In genomic region chr6:107113460-107114212, GRCh38 we compare ENCODE assay signal across 8 cellular contexts. TPM values are rescaled to one million over a fixed set of nuclear protein-coding genes. Genes with fewer than 3 reads are reported as not detected.
A peak's percentile ranks its signal among the peaks of the same experiment; 100 is the strongest.
DNase-seq lines count a peak whose midpoint lies in the region; ATAC-seq and TF ChIP-seq lines count a peak whose summit lies in the region.

No MANE protein-coding gene starts in this region.

- no peak for DNase-seq in activated T-cell treated with anti-CD3 and anti-CD28 coated beads, Interleukin-2, amount 50 U/mL, for 24 hours
- no peak for DNase-seq in activated T-cell treated with anti-CD3 and anti-CD28 coated beads, Interleukin-2, amount 50 U/mL, for 48 hours
- DNase-seq in WERI-Rb-1 (no peak), left cardiac atrium (peak; percentile 28), gastrocnemius medialis (no peak), NCI-H146 (lab: John Stamatoyannopoulos, UW) (no peak), GM03348 (ENCODE audit: low spot score) (no peak)

- no peak for TF ChIP-seq POLR2A in gastrocnemius medialis (IDR thresholded peaks at IDR 0.05)

- ATAC-seq in left cardiac atrium, result no peak
- no peak for ATAC-seq in gastrocnemius medialis
- no peak for ATAC-seq in HG03571 (IDR thresholded peaks at IDR 0.05; ENCODE audit: unreplicated experiment)

- no peaks in the 10 kb centered on the region for H3K9me3 Mint-ChIP-seq in activated T-cell treated with anti-CD3 and anti-CD28 coated beads, Interleukin-2, amount 50 U/mL, for 24 hours

- no peak for TF ChIP-seq CTCF in WERI-Rb-1 (IDR thresholded peaks at IDR 0.05; ENCODE audit: low read depth, low read length)
- no peak for TF ChIP-seq CTCF in gastrocnemius medialis (IDR thresholded peaks at IDR 0.05 in 4 of 5, conservative IDR thresholded peaks at IDR 0.05 in 1 of 5)

- peaks cover 12% of the 10 kb centered on the region for H3K27me3 Mint-ChIP-seq in activated T-cell treated with anti-CD3 and anti-CD28 coated beads, Interleukin-2, amount 50 U/mL, for 24 hours

- peaks cover 20% of the 10 kb centered on the region for H3K4me1 Mint-ChIP-seq in activated T-cell treated with anti-CD3 and anti-CD28 coated beads, Interleukin-2, amount 50 U/mL, for 24 hours (ENCODE audit: low read depth)

- peak overlapping the region; percentile 76 for H3K27ac Mint-ChIP-seq in activated T-cell treated with anti-CD3 and anti-CD28 coated beads, Interleukin-2, amount 50 U/mL, for 24 hours

- no peaks in the 10 kb centered on the region for H3K27me3 ChIP-seq in WERI-Rb-1 (ENCODE audit: insufficient read depth, low read depth, severe bottlenecking)
- no peaks in the 10 kb centered on the region for H3K27me3 ChIP-seq in gastrocnemius medialis

- H3K9me3 ChIP-seq in WERI-Rb-1 (ENCODE audit: severe bottlenecking) (no peaks in the 10 kb centered on the region), gastrocnemius medialis (no peaks in the 10 kb centered on the region)

- no peaks in the 10 kb centered on the region; the same call in 1 of the 2 replicates for H3K36me3 ChIP-seq in WERI-Rb-1
- H3K36me3 ChIP-seq in gastrocnemius medialis, result no peaks in the 10 kb centered on the region

- in situ Hi-C loops in gastrocnemius medialis (cut with MboI; ENCODE audit: low sequenced_read_pairs in 4 of 4), result loop anchor here in 1 of 4 donors (10.0 kb wide), 1 partner anchor 89 kb away; the partner anchor contains the start of gene MTRES1

- H3K27ac ChIP-seq in WERI-Rb-1, result peak overlapping the region; percentile 94
- H3K27ac ChIP-seq in gastrocnemius medialis, result peak overlapping the region; percentile 70 to 80 (median 80)

- H3K4me1 ChIP-seq in gastrocnemius medialis, result peaks cover 5 to 14% of the 10 kb centered on the region in 2 donors

- H3K4me3 Mint-ChIP-seq in activated T-cell treated with anti-CD3 and anti-CD28 coated beads, Interleukin-2, amount 50 U/mL, for 24 hours, result peak overlapping the region; percentile 77

- H3K4me3 ChIP-seq in WERI-Rb-1 (ENCODE audit: low read depth, low read length), result peak overlapping the region; percentile 52
- H3K4me3 ChIP-seq in gastrocnemius medialis, result peak overlapping the region; percentile 59 to 88 (median 70)

- peaks cover 2% of the 10 kb centered on the region for H3K36me3 Mint-ChIP-seq in activated T-cell treated with anti-CD3 and anti-CD28 coated beads, Interleukin-2, amount 50 U/mL, for 24 hours (ENCODE audit: low read depth)

- intact Hi-C loops in left cardiac atrium (cut with DNase I), result loop anchor here (5.0 kb wide), 1 partner anchor 86 kb away; the partner anchor contains the start of gene MTRES1 (in 2 of the 2)
- intact Hi-C loops in gastrocnemius medialis (cut with DNase I; ENCODE audit: low total_unique reads), result loop anchor here (1.0 to 10.0 kb wide), 2 partner anchors 85 to 341 kb away; partner anchors contain the start of genes MTRES1 and PDSS2

RNA-seq across cellular contexts. Expression of gene BEND3, which starts 1.7 kb away (rescaled TPM):
- 1 to 10 TPM; 1.1 to 2.0 TPM for total RNA-seq in left cardiac atrium
- 1 to 10 TPM; 1.5 to 1.9 (median 1.7) TPM for total RNA-seq in gastrocnemius medialis
